9 cellular contexts compared by ENCODE assay signal in the genomic region with DNA sequence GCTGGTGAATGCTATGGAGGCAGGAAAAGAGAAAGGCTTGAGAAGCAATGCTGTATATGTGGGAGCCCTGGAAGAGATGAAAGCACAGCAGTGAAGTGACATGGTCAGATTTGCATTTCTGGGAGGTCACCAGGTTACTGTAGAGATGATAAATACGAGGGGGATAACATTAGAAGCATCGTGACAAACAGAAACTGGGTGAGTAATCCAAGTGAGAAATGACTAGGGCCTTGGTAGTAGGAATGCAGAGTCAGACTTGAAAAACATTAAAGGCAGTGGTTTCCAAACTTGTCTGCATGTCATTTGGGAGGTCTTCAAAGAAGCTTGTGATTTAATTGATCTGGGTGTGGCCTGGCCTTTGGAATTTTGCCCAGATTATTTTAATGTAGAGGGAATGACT. TPM values are rescaled to one million over a fixed set of nuclear protein-coding genes. Genes with fewer than 3 reads are reported as not detected.
DNase-seq lines count a peak whose midpoint lies in the region; ATAC-seq, FAIRE-seq and TF ChIP-seq lines count a peak whose summit lies in the region.
"Had no signal": no experiment of that assay in that cellular context is flagged by ENCODE, and none has a peak within 500 bp of the region (broad histone marks: within the 10 kb centered on the region; RNA-seq: fewer than 3 reads in every experiment).

No MANE protein-coding gene starts in this region.

- peaks cover 46% of the 10 kb centered on the region for H3K4me1 ChIP-seq in HepG2 (ENCODE audit: insufficient read depth, low read length)
- no peaks in the 10 kb centered on the region for H3K4me1 ChIP-seq in left ventricle myocardium inferior
- H3K4me1 ChIP-seq: thyroid gland had no signal

- TF ChIP-seq EP300 in HepG2 (IDR thresholded peaks at IDR 0.05; ENCODE audit: low read depth in 2 of 2, low read length in 2 of 2) = no peak
- no peak for TF ChIP-seq EP300 in HepG2 (CRISPR knock-in tag; IDR thresholded peaks at IDR 0.05; ENCODE audit: borderline replicate concordance)

- intact Hi-C loops in HepG2 (cut with micrococcal nuclease; ENCODE audit: unreplicated experiment) = no loop called here
- intact Hi-C loops in left ventricle myocardium inferior (cut with micrococcal nuclease) = no loop called here

- TF ChIP-seq POLR2A in HepG2 (IDR thresholded peaks at IDR 0.05; ENCODE audit: insufficient read depth in 1 of 2, low read depth in 2 of 2, low read length in 2 of 2) = no peak

- no peaks in the 10 kb centered on the region for H3K79me2 ChIP-seq in HepG2 (ENCODE audit: insufficient read depth, low read length)

- no peaks in the 10 kb centered on the region for H3K27me3 ChIP-seq in HepG2 (ENCODE audit: control insufficient read depth in 1 of 2, insufficient read depth in 2 of 2, low read length in 2 of 2)
- H3K27me3 ChIP-seq in left ventricle myocardium inferior (ENCODE audit: low read depth) = no peaks in the 10 kb centered on the region
- H3K27me3 ChIP-seq: thyroid gland had no signal

- H2AFZ ChIP-seq in HepG2 (ENCODE audit: low read length) = no peak overlapping the region

- BruUV-seq in HepG2 (replicated peaks; lab: Mats Ljungman, UMichigan) = no TSS peak

- TF ChIP-seq RAD21 in HepG2 (CRISPR knock-in tag; IDR thresholded peaks at IDR 0.05) = no peak

- no peaks in the 10 kb centered on the region for H4K20me1 ChIP-seq in HepG2 (ENCODE audit: insufficient read depth, low read length)

- POLR2A ChIA-PET in HepG2 (lab: Yijun Ruan, JAX) = no interaction called here

- TF ChIP-seq CTCF in HepG2 (CRISPR knock-in tag; IDR thresholded peaks at IDR 0.05) (no peak), left ventricle myocardium inferior (IDR thresholded peaks at IDR 0.05; ENCODE audit: borderline replicate concordance) (no peak)

- no peak overlapping the region for H3K4me2 ChIP-seq in HepG2 (ENCODE audit: low read depth, low read length)

- DNase-seq in HepG2 (ENCODE audit: low spot score) = peak; percentile 48
- no peak for DNase-seq in dermis blood vessel endothelial cell
- DNase-seq in OCI-M2 (lab: John Stamatoyannopoulos, UW; ENCODE audit: unreplicated experiment) = no peak
- no peak for DNase-seq in left ventricle myocardium inferior
- DNase-seq: activated naive CD8-positive, alpha-beta T cell treated with anti-CD3 and anti-CD28 coated beads, Interleukin-2, amount 10 ng/mL, durations not matched to agents 7 days and 5 days; thyroid gland had no signal

- CTCF ChIA-PET in HepG2 (lab: Yijun Ruan, JAX; ENCODE audit: low intra/inter-chr PET ratio, low total read pairs) = no interaction called here

- H3K4me3 ChIP-seq in HepG2 (replicated peaks in 1 of 3; ENCODE audit: insufficient read depth in 1 of 3, low read depth in 2 of 3, low read length in 3 of 3) (no peak overlapping the region), left ventricle myocardium inferior (no peak overlapping the region)
- H3K4me3 ChIP-seq: thyroid gland had no signal

- 59% methylated on average over 2 of the region's 2 CpGs for WGBS in HepG2 (ENCODE audit: low lambda C conversion rate)

- H3K9me3 ChIP-seq in HepG2 (ENCODE audit: low read length) = no peaks in the 10 kb centered on the region
- no peaks in the 10 kb centered on the region for H3K9me3 ChIP-seq in left ventricle myocardium inferior (replicated peaks)
- H3K9me3 ChIP-seq: thyroid gland had no signal

- in situ Hi-C loops in HepG2 (cut with HindIII; ENCODE audit: extremely low pct_ligation_motif_present, low pct_unique_long_range_greater_than_20kb) = no loop called here

- FAIRE-seq in HepG2 (lab: Jason Lieb, UNC) = no peak

- no peak overlapping the region for H3K27ac ChIP-seq in HepG2 (ENCODE audit: extremely low read length, insufficient read depth, low read length)
- H3K27ac ChIP-seq in left ventricle myocardium inferior (replicated peaks) = no peak overlapping the region
- H3K27ac ChIP-seq: thyroid gland had no signal

- H3K9ac ChIP-seq in HepG2 (ENCODE audit: insufficient read depth, low read depth, low read length) = no peak overlapping the region

- H3K36me3 ChIP-seq in HepG2 (replicated peaks in 1 of 2; ENCODE audit: control insufficient read depth in 1 of 2, insufficient read depth in 2 of 2, low read length in 2 of 2) (no peaks in the 10 kb centered on the region), left ventricle myocardium inferior (no peaks in the 10 kb centered on the region)
- H3K36me3 ChIP-seq: thyroid gland had no signal

- ATAC-seq in GM18858 (IDR thresholded peaks at IDR 0.05; ENCODE audit: unreplicated experiment) = peak; percentile 100
- ATAC-seq in GM21723 (IDR thresholded peaks at IDR 0.05; ENCODE audit: unreplicated experiment) = peak; percentile 98
- ATAC-seq in HG03575 (IDR thresholded peaks at IDR 0.05; ENCODE audit: extremely low read depth, insufficient number of reproducible peaks, low FRiP score, unreplicated experiment) = peak; percentile 99
- no peak for ATAC-seq in HepG2

TF ChIP-seq in HepG2, 621 proteins besides CTCF, POLR2A, EP300 and RAD21 (continues in another document):
- TF ChIP-seq, protein P1, sequence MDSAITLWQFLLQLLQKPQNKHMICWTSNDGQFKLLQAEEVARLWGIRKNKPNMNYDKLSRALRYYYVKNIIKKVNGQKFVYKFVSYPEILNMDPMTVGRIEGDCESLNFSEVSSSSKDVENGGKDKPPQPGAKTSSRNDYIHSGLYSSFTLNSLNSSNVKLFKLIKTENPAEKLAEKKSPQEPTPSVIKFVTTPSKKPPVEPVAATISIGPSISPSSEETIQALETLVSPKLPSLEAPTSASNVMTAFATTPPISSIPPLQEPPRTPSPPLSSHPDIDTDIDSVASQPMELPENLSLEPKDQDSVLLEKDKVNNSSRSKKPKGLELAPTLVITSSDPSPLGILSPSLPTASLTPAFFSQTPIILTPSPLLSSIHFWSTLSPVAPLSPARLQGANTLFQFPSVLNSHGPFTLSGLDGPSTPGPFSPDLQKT (CRISPR knock-in tag; IDR thresholded peaks at IDR 0.05; ENCODE audit: borderline replicate concordance) = no peak
- TF ChIP-seq ZFX (CRISPR knock-in tag; IDR thresholded peaks at IDR 0.05; ENCODE audit: low read depth) (no peak), ETV5 (CRISPR knock-in tag; IDR thresholded peaks at IDR 0.05; ENCODE audit: borderline replicate concordance) (no peak), ZNF501 (CRISPR knock-in tag; IDR thresholded peaks at IDR 0.05) (no peak), SMAD3 (CRISPR knock-in tag; IDR thresholded peaks at IDR 0.05) (no peak), TBL1XR1 (IDR thresholded peaks at IDR 0.05; ENCODE audit: borderline replicate concordance, low read length, partially characterized antibody) (no peak), ZNF44 (CRISPR knock-in tag; IDR thresholded peaks at IDR 0.05) (no peak), ONECUT2 (CRISPR knock-in tag; IDR thresholded peaks at IDR 0.05) (no peak), ARNTL (CRISPR knock-in tag; IDR thresholded peaks at IDR 0.05) (no peak), NBN (conservative IDR thresholded peaks at IDR 0.05) (no peak)
- TF ChIP-seq, protein P2, sequence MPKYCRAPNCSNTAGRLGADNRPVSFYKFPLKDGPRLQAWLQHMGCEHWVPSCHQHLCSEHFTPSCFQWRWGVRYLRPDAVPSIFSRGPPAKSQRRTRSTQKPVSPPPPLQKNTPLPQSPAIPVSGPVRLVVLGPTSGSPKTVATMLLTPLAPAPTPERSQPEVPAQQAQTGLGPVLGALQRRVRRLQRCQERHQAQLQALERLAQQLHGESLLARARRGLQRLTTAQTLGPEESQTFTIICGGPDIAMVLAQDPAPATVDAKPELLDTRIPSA (CRISPR knock-in tag; IDR thresholded peaks at IDR 0.05; ENCODE audit: borderline replicate concordance) = no peak
- TF ChIP-seq, protein P3, sequence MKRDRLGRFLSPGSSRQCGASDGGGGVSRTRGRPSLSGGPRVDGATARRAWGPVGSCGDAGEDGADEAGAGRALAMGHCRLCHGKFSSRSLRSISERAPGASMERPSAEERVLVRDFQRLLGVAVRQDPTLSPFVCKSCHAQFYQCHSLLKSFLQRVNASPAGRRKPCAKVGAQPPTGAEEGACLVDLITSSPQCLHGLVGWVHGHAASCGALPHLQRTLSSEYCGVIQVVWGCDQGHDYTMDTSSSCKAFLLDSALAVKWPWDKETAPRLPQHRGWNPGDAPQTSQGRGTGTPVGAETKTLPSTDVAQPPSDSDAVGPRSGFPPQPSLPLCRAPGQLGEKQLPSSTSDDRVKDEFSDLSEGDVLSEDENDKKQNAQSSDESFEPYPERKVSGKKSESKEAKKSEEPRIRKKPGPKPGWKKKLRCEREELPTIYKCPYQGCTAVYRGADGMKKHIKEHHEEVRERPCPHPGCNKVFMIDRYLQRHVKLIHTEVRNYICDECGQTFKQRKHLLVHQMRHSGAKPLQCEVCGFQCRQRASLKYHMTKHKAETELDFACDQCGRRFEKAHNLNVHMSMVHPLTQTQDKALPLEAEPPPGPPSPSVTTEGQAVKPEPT (CRISPR knock-in tag; IDR thresholded peaks at IDR 0.05; ENCODE audit: low read depth) = no peak

RNA-seq across cellular contexts. Expression of a gene that starts 44.0 kb away (rescaled TPM):
- total RNA-seq in HepG2 (2016; rRNA removed; fragmentation: Illumina TruSeq; extraction: Trizol) (34.3 and 37.9 TPM in 2 replicates), dermis blood vessel endothelial cell (4.1 and 4.3 TPM in 2 replicates), left ventricle myocardium inferior (1.6 TPM)
- 10.7 and 11.6 TPM in 2 replicates for total RNA-seq in HepG2 (2016; cell fraction: cytosol; rRNA removed; fragmentation: Illumina TruSeq; extraction: Trizol; ENCODE audit: low read depth)
- 35.1 and 40.9 TPM in 2 replicates for total RNA-seq in HepG2 (2016; cell fraction: insoluble cytoplasmic fraction; rRNA removed; fragmentation: Illumina TruSeq; extraction: Trizol)
- 18.2 and 19.0 TPM in 2 replicates for total RNA-seq in HepG2 (2016; cell fraction: membrane; rRNA removed; fragmentation: Illumina TruSeq; extraction: Trizol)
- 16.1 and 19.6 TPM in 2 replicates for total RNA-seq in HepG2 (2016; cell fraction: nucleus; rRNA removed; fragmentation: Illumina TruSeq; extraction: Trizol)
- 3.2 and 7.6 TPM in 2 replicates for polyA plus RNA-seq in HepG2 (2011; rRNA removed)
- polyA plus RNA-seq in HepG2 (2011; cell fraction: cytosol; rRNA removed) = 3.7 and 5.9 TPM in 2 replicates
- polyA plus RNA-seq in HepG2 (2011; cell fraction: nucleus; rRNA removed) = 2.3 and 2.6 TPM in 2 replicates
- 7.7 and 20.2 TPM in 2 replicates for polyA plus RNA-seq in HepG2 (2012)
- 7.5 and 10.1 TPM in 2 replicates for polyA plus RNA-seq in HepG2 (2016; cell fraction: cytosol; fragmentation: Illumina TruSeq; extraction: Trizol; ENCODE audit: low read depth)
- 54.7 and 54.9 TPM in 2 replicates for polyA plus RNA-seq in HepG2 (2016; cell fraction: insoluble cytoplasmic fraction; fragmentation: Illumina TruSeq; extraction: Trizol; ENCODE audit: low read depth)
- polyA plus RNA-seq in HepG2 (2016; cell fraction: membrane; fragmentation: Illumina TruSeq; extraction: Trizol; ENCODE audit: low read depth) = 14.2 and 15.6 TPM in 2 replicates
- 22.5 and 25.2 TPM in 2 replicates for polyA plus RNA-seq in HepG2 (2016; cell fraction: nucleus; fragmentation: Illumina TruSeq; extraction: Trizol; ENCODE audit: insufficient read depth, low read depth)
- 6.1 and 10.4 TPM in 2 replicates for polyA minus RNA-seq in HepG2 (2011; rRNA and poly(A)+ RNA removed; ENCODE audit: low replicate concordance)
- 3.0 and 3.5 TPM in 2 replicates for polyA minus RNA-seq in HepG2 (2011; cell fraction: cytosol; rRNA and poly(A)+ RNA removed)
- 15.7 and 17.0 TPM in 2 replicates for polyA minus RNA-seq in HepG2 (2011; cell fraction: nucleus; rRNA and poly(A)+ RNA removed)
